In genomic region chr6:169575365-169575764, GRCh38 we compare ENCODE assay signal across 14 cellular contexts.
"Had no signal": no experiment of that assay in that cellular context is flagged by ENCODE, and none has a peak within 500 bp of the region (broad histone marks: within the 10 kb centered on the region; RNA-seq: fewer than 3 reads in every experiment).

No MANE protein-coding gene starts in this region.

- DNase-seq: dorsolateral prefrontal cortex; effector memory CD4-positive, alpha-beta T cell; gastrocnemius medialis; heart right ventricle; hypothalamus; kidney glomerular epithelial cell; natural killer cell; ovary; small intestine; stimulated activated CD4-positive, alpha-beta T cell treated with anti-CD3 and anti-CD28 coated beads, Interleukin-12 subunit alpha, Interleukin-12 subunit beta, amount 100 ng/mL, for 4 hours; stimulated activated naive CD4-positive, alpha-beta T cell; stomach; substantia nigra; transverse colon had no signal

- ATAC-seq: gastrocnemius medialis, heart right ventricle, natural killer cell had no signal
